8 cellular contexts compared by ENCODE assay signal in genomic region chr7:112938895-112939588, GRCh38.
DNase-seq lines count a peak whose midpoint lies in the region; ATAC-seq and TF ChIP-seq lines count a peak whose summit lies in the region.

No MANE protein-coding gene starts in this region.

- CTCF ChIA-PET in naive thymus-derived CD4-positive, alpha-beta T cell (lab: Charles Lee), result no interaction called here

- DNase-seq in AG20443 (ENCODE audit: low spot score) (peak; percentile 42), NAMALWA (ENCODE audit: low spot score) (peak; percentile 66), fibroblast of pulmonary artery (ENCODE audit: low read depth) (peak; percentile 34), testis (peak; percentile 56), NCI-H2029 treated with DMSO at 0.1 percent for 48 hours (lab: John Stamatoyannopoulos, UW) (no peak)
- peak; percentile 25 for DNase-seq in activated T-helper 1 cell treated with anti-CD3 and anti-CD28 coated beads, Interleukin-12 subunit alpha, Interleukin-12 subunit beta, Interleukin-2, Interleukin-4 antibody, amounts not matched to agents 30 ng/mL and 10 ng/mL and 1 ng/mL, durations not matched to agents 14 hours and 24 hours and 36 hours (ENCODE audit: low spot score)
- DNase-seq in naive thymus-derived CD4-positive, alpha-beta T cell, result peak in 3 of 9 donors; percentile 5 to 55 (median 35)

- TF ChIP-seq POLR2A in testis (IDR thresholded peaks at IDR 0.05), result no peak

- ATAC-seq in GM19452 (IDR thresholded peaks at IDR 0.05; ENCODE audit: unreplicated experiment), result peak; percentile 1
- ATAC-seq in naive thymus-derived CD4-positive, alpha-beta T cell, result no peak

- peaks cover 4% of the 10 kb centered on the region for H3K9me3 Mint-ChIP-seq in activated T-helper 1 cell treated with anti-CD3 and anti-CD28 coated beads, Interleukin-12 subunit alpha, Interleukin-12 subunit beta, Interleukin-2, Interleukin-4 antibody, amounts not matched to agents 30 ng/mL and 10 ng/mL and 1 ng/mL, durations not matched to agents 14 hours and 24 hours and 36 hours
- peaks cover 0 to 2% (median 0%) of the 10 kb centered on the region in 11 donors for H3K9me3 Mint-ChIP-seq in naive thymus-derived CD4-positive, alpha-beta T cell

- TF ChIP-seq CTCF in fibroblast of pulmonary artery (IDR thresholded peaks at IDR 0.05; ENCODE audit: low read length, missing control alignments), result no peak
- no peak for TF ChIP-seq CTCF in testis (IDR thresholded peaks at IDR 0.05)

- peak overlapping the region; percentile 84 for H3K4me3 ChIP-seq in fibroblast of pulmonary artery (replicated peaks; ENCODE audit: low read depth, low read length)
- H3K4me3 ChIP-seq in naive thymus-derived CD4-positive, alpha-beta T cell (ENCODE audit: low read length), result peak overlapping the region; percentile 84
- H3K4me3 ChIP-seq in testis, result peak overlapping the region; percentile 81 to 94

- H3K27me3 ChIP-seq in naive thymus-derived CD4-positive, alpha-beta T cell (ENCODE audit: control insufficient read depth in 2 of 2, insufficient read depth in 2 of 2, low read length in 2 of 2), result no peaks in the 10 kb centered on the region
- H3K27me3 ChIP-seq in testis, result no peaks in the 10 kb centered on the region

- H3K4me1 ChIP-seq in naive thymus-derived CD4-positive, alpha-beta T cell (ENCODE audit: control insufficient read depth in 2 of 2, insufficient read depth in 2 of 2, low read length in 2 of 2), result peaks cover 19 to 29% of the 10 kb centered on the region in 2 donors
- H3K4me1 ChIP-seq in testis, result peaks cover 8% of the 10 kb centered on the region

- intact Hi-C loops in activated T-helper 1 cell treated with anti-CD3 and anti-CD28 coated beads, Interleukin-12 subunit alpha, Interleukin-12 subunit beta, Interleukin-2, Interleukin-4 antibody, amounts not matched to agents 30 ng/mL and 10 ng/mL and 1 ng/mL, durations not matched to agents 14 hours and 24 hours and 36 hours (cut with micrococcal nuclease), result no loop called here
- intact Hi-C loops in naive thymus-derived CD4-positive, alpha-beta T cell (cut with micrococcal nuclease), result loop anchor here (1.0 to 10.0 kb wide), 8 partner anchors 149 to 1986 kb away; partner anchors contain the start of genes IMMP2L (in 2 of the 2), DOCK4 (in 1 of the 2), IFRD1 (in 1 of the 2) and MDFIC (in 1 of the 2)
- intact Hi-C loops in testis (cut with DNase I; ENCODE audit: low total_unique reads), result no loop called here

- H3K27ac Mint-ChIP-seq in activated T-helper 1 cell treated with anti-CD3 and anti-CD28 coated beads, Interleukin-12 subunit alpha, Interleukin-12 subunit beta, Interleukin-2, Interleukin-4 antibody, amounts not matched to agents 30 ng/mL and 10 ng/mL and 1 ng/mL, durations not matched to agents 14 hours and 24 hours and 36 hours, result peak overlapping the region; percentile 95
- H3K27ac Mint-ChIP-seq in naive thymus-derived CD4-positive, alpha-beta T cell, result peak overlapping the region; percentile 72 to 95 (median 91)

- no peaks in the 10 kb centered on the region for H3K9me3 ChIP-seq in naive thymus-derived CD4-positive, alpha-beta T cell (ENCODE audit: control insufficient read depth in 2 of 3, low read length in 3 of 3)
- no peaks in the 10 kb centered on the region for H3K9me3 ChIP-seq in testis

- H3K4me1 Mint-ChIP-seq in activated T-helper 1 cell treated with anti-CD3 and anti-CD28 coated beads, Interleukin-12 subunit alpha, Interleukin-12 subunit beta, Interleukin-2, Interleukin-4 antibody, amounts not matched to agents 30 ng/mL and 10 ng/mL and 1 ng/mL, durations not matched to agents 14 hours and 24 hours and 36 hours (ENCODE audit: low read depth), result peaks cover 39% of the 10 kb centered on the region
- H3K4me1 Mint-ChIP-seq in naive thymus-derived CD4-positive, alpha-beta T cell, result peaks cover 27 to 64% (median 59%) of the 10 kb centered on the region in 7 donors

- H3K36me3 Mint-ChIP-seq in activated T-helper 1 cell treated with anti-CD3 and anti-CD28 coated beads, Interleukin-12 subunit alpha, Interleukin-12 subunit beta, Interleukin-2, Interleukin-4 antibody, amounts not matched to agents 30 ng/mL and 10 ng/mL and 1 ng/mL, durations not matched to agents 14 hours and 24 hours and 36 hours (ENCODE audit: low read depth), result peaks cover 10% of the 10 kb centered on the region
- H3K36me3 Mint-ChIP-seq in naive thymus-derived CD4-positive, alpha-beta T cell, result peaks cover 0 to 15% (median 6%) of the 10 kb centered on the region in 5 donors

- 0% methylated on average over 26 of the region's 26 CpGs for WGBS in testis, 2 donors

- H3K27me3 Mint-ChIP-seq in activated T-helper 1 cell treated with anti-CD3 and anti-CD28 coated beads, Interleukin-12 subunit alpha, Interleukin-12 subunit beta, Interleukin-2, Interleukin-4 antibody, amounts not matched to agents 30 ng/mL and 10 ng/mL and 1 ng/mL, durations not matched to agents 14 hours and 24 hours and 36 hours (ENCODE audit: insufficient read depth), result peaks cover 6% of the 10 kb centered on the region
- peaks cover 0 to 4% (median 0%) of the 10 kb centered on the region in 5 donors for H3K27me3 Mint-ChIP-seq in naive thymus-derived CD4-positive, alpha-beta T cell

- H3K4me3 Mint-ChIP-seq in activated T-helper 1 cell treated with anti-CD3 and anti-CD28 coated beads, Interleukin-12 subunit alpha, Interleukin-12 subunit beta, Interleukin-2, Interleukin-4 antibody, amounts not matched to agents 30 ng/mL and 10 ng/mL and 1 ng/mL, durations not matched to agents 14 hours and 24 hours and 36 hours, result peak overlapping the region; percentile 91
- peak overlapping the region; percentile 88 to 97 (median 95) for H3K4me3 Mint-ChIP-seq in naive thymus-derived CD4-positive, alpha-beta T cell

- POLR2A ChIA-PET in naive thymus-derived CD4-positive, alpha-beta T cell (lab: Charles Lee), result interaction anchor here (0.8 to 2.6 kb wide), 4 partner anchors 9 to 489 kb away, joined by 3 to 19 read pairs (median 3); partner anchors contain the start of gene IFRD1

- H3K36me3 ChIP-seq in naive thymus-derived CD4-positive, alpha-beta T cell (ENCODE audit: control insufficient read depth in 2 of 3, insufficient read depth in 3 of 3, low read length in 3 of 3), result peaks cover 0 to 6% (median 0%) of the 10 kb centered on the region in 3 experiments
- H3K36me3 ChIP-seq in testis (ENCODE audit: low read depth, missing control alignments), result no peaks in the 10 kb centered on the region

- peak overlapping the region; percentile 76 for H3K27ac ChIP-seq in naive thymus-derived CD4-positive, alpha-beta T cell (ENCODE audit: low read depth, low read length)
- peak overlapping the region; percentile 83 to 89 for H3K27ac ChIP-seq in testis

Comparison
In these comparisons a context has a peak if more than half of its experiments do, and no peak if none do; other contexts are left out.
1. intact Hi-C loops: an anchor here in naive thymus-derived CD4-positive, alpha-beta T cell (1.0 to 10.0 kb wide); none called in activated T-helper 1 cell treated with anti-CD3 and anti-CD28 coated beads, Interleukin-12 subunit alpha, Interleukin-12 subunit beta, Interleukin-2, Interleukin-4 antibody, amounts not matched to agents 30 ng/mL and 10 ng/mL and 1 ng/mL, durations not matched to agents 14 hours and 24 hours and 36 hours and testis.